ENCODE assay signal across 12 cellular contexts in genomic region chr12:2177003-2177402, GRCh38.
DNase-seq lines count a peak whose midpoint lies in the region; TF ChIP-seq lines count a peak whose summit lies in the region.
"Had no signal": no experiment of that assay in that cellular context is flagged by ENCODE, and none has a peak within 500 bp of the region (broad histone marks: within the 10 kb centered on the region; RNA-seq: fewer than 3 reads in every experiment).

No MANE protein-coding gene starts in this region.

- TF ChIP-seq CTCF in esophagus muscularis mucosa (IDR thresholded peaks at IDR 0.05) (no peak), sigmoid colon (IDR thresholded peaks at IDR 0.05) (no peak)

- H3K27me3 ChIP-seq in esophagus muscularis mucosa: no peaks in the 10 kb centered on the region
- no peaks in the 10 kb centered on the region for H3K27me3 ChIP-seq in sigmoid colon

- TF ChIP-seq EP300 in esophagus muscularis mucosa (IDR thresholded peaks at IDR 0.05) (no peak), sigmoid colon (IDR thresholded peaks at IDR 0.05) (no peak)

- 57% methylated on average over 6 of the region's 6 CpGs for WGBS in esophagus muscularis mucosa
- 78 to 81% methylated on average over 6 of the region's 6 CpGs for WGBS in sigmoid colon, 2 donors

- H3K4me3 ChIP-seq in esophagus muscularis mucosa (no peak overlapping the region), sigmoid colon (no peak overlapping the region)
- H3K4me3 ChIP-seq: A549 had no signal

- TF ChIP-seq POLR2A in esophagus muscularis mucosa (IDR thresholded peaks at IDR 0.05; ENCODE audit: low read depth): no peak
- TF ChIP-seq POLR2A in sigmoid colon (IDR thresholded peaks at IDR 0.05): no peak

- DNase-seq in DMS79 (lab: John Stamatoyannopoulos, UW) (peak; percentile 15), DMS79 treated with DMSO at 0.1 percent for 48 hours (lab: John Stamatoyannopoulos, UW) (peak; percentile 12), esophagus muscularis mucosa (ENCODE audit: extremely low spot score) (no peak), sigmoid colon (peak; percentile 53), D341Med (ENCODE audit: low spot score) (no peak), NOMO-1 treated with dmso at 0.1 percent for 144 hours (lab: John Stamatoyannopoulos, UW; ENCODE audit: unreplicated experiment) (no peak), A172 (ENCODE audit: low spot score) (no peak)
- DNase-seq: AML-193; CD4-positive, alpha-beta T cell; H9 had no signal

- H3K36me3 ChIP-seq in esophagus muscularis mucosa: no peaks in the 10 kb centered on the region
- H3K36me3 ChIP-seq in sigmoid colon: no peaks in the 10 kb centered on the region

- no peaks in the 10 kb centered on the region for H3K9me3 ChIP-seq in esophagus muscularis mucosa
- H3K9me3 ChIP-seq in sigmoid colon: no peaks in the 10 kb centered on the region
- H3K9me3 ChIP-seq: A549 had no signal

- intact Hi-C loops in esophagus muscularis mucosa (cut with DNase I) (loop anchor here (5.0 kb wide), 1 partner anchor 110 kb away; no protein-coding TSS in a partner anchor), sigmoid colon (cut with DNase I) (no loop called here)

- H3K4me1 ChIP-seq in esophagus muscularis mucosa: peaks cover 52 to 85% (median 78%) of the 10 kb centered on the region in 4 donors
- peaks cover 0 to 89% (median 82%) of the 10 kb centered on the region in 4 donors for H3K4me1 ChIP-seq in sigmoid colon
- H3K4me1 ChIP-seq: A549 had no signal

- H3K27ac ChIP-seq in esophagus muscularis mucosa (replicated peaks in 1 of 4): peak overlapping the region; percentile 75 to 89 (median 78)
- H3K27ac ChIP-seq in sigmoid colon: peak overlapping the region in 3 of 4 donors; percentile 81 to 86 (median 84)
- H3K27ac ChIP-seq: A549, C4-2B had no signal

Comparison
In these comparisons a context has a peak if more than half of its experiments do, and no peak if none do; other contexts are left out.
1. DNase-seq: peak in DMS79 (single experiment), DMS79 treated with DMSO at 0.1 percent for 48 hours (single experiment) and sigmoid colon (single experiment); none in esophagus muscularis mucosa (single experiment), D341Med (single experiment), NOMO-1 treated with dmso at 0.1 percent for 144 hours (single experiment) and A172 (single experiment).